ENCODE assay signal across 8 cellular contexts in genomic region chr11:65442952-65443351, GRCh38. TPM values are rescaled to one million over a fixed set of nuclear protein-coding genes. Genes with fewer than 3 reads are reported as not detected.
DNase-seq lines count a peak whose midpoint lies in the region; ATAC-seq and TF ChIP-seq lines count a peak whose summit lies in the region.

No MANE protein-coding gene starts in this region.

- no peak overlapping the region for H3K9ac ChIP-seq in MM.1S (ENCODE audit: low read length)

- POLR2A ChIA-PET in CD4-positive, alpha-beta memory T cell (lab: Charles Lee; ENCODE audit: partially characterized antibody): interaction anchor here (0.6 to 11.6 kb wide), 5 partner anchors 16 to 68 kb away, joined by 3 to 224 read pairs (median 4); partner anchors contain the start of genes MALAT1 and NEAT1

- intact Hi-C loops in CD4-positive, alpha-beta memory T cell (cut with micrococcal nuclease): no loop called here

- H4K20me1 ChIP-seq in MM.1S (ENCODE audit: insufficient read depth, low read length): peaks cover 10% of the 10 kb centered on the region

- no peak overlapping the region for H3K27ac ChIP-seq in CD4-positive, alpha-beta memory T cell (ENCODE audit: low read depth, low read length)
- H3K27ac ChIP-seq in MM.1S (ENCODE audit: low read length): peak overlapping the region; percentile 31; the same call in 1 of the 2 replicates

- H2AFZ ChIP-seq in MM.1S (ENCODE audit: low read length): no peak overlapping the region

- peaks cover 0 to 4% (median 0%) of the 10 kb centered on the region in 8 donors for H3K9me3 Mint-ChIP-seq in CD4-positive, alpha-beta memory T cell
- H3K9me3 Mint-ChIP-seq in chondrocyte (ENCODE audit: low read depth) (no peaks in the 10 kb centered on the region), nephron progenitor cell (peaks cover 3% of the 10 kb centered on the region)

- CTCF ChIA-PET in CD4-positive, alpha-beta memory T cell (lab: Charles Lee; ENCODE audit: partially characterized antibody): no interaction called here

- no peak for ATAC-seq in HG03025 (IDR thresholded peaks at IDR 0.05; ENCODE audit: low FRiP score, unreplicated experiment)
- no peak for ATAC-seq in HG02981 (IDR thresholded peaks at IDR 0.05; ENCODE audit: unreplicated experiment)

- H3F3A ChIP-seq in MM.1S (ENCODE audit: insufficient read depth, low read length): peaks cover 89% of the 10 kb centered on the region

- H3K4me3 Mint-ChIP-seq in CD4-positive, alpha-beta memory T cell: peak overlapping the region in 3 of 8 donors; percentile 22 to 55 (median 34)
- no peak overlapping the region for H3K4me3 Mint-ChIP-seq in chondrocyte (ENCODE audit: unreplicated experiment)
- peak overlapping the region; percentile 28 for H3K4me3 Mint-ChIP-seq in nephron progenitor cell

- no peaks in the 10 kb centered on the region for H3K27me3 Mint-ChIP-seq in CD4-positive, alpha-beta memory T cell
- H3K27me3 Mint-ChIP-seq in chondrocyte (ENCODE audit: low read depth) (no peaks in the 10 kb centered on the region), nephron progenitor cell (ENCODE audit: low read depth, poor library complexity) (no peaks in the 10 kb centered on the region)

- DNase-seq in CD4-positive, alpha-beta memory T cell: no peak
- DNase-seq in MM.1S: no peak
- DNase-seq in chondrocyte (ENCODE audit: low spot score): no peak
- no peak for DNase-seq in nephron progenitor cell
- DNase-seq in HuH-7.5 (ENCODE audit: low spot score): no peak
- no peak for DNase-seq in effector CD8-positive, alpha-beta T cell (lab: John Stamatoyannopoulos, UW)

- TF ChIP-seq CTCF in MM.1S (IDR thresholded peaks at IDR 0.05; ENCODE audit: low read length): no peak
- no peak for TF ChIP-seq CTCF in chondrocyte (IDR thresholded peaks at IDR 0.05)
- TF ChIP-seq CTCF in nephron progenitor cell (IDR thresholded peaks at IDR 0.05): no peak

- no peak overlapping the region for H3K4me2 ChIP-seq in MM.1S (ENCODE audit: low read depth, low read length)

- H3K79me2 ChIP-seq in MM.1S (ENCODE audit: low read length): peaks cover 27% of the 10 kb centered on the region

- H3K4me1 ChIP-seq in CD4-positive, alpha-beta memory T cell (ENCODE audit: insufficient read depth, low read length): peaks cover 42% of the 10 kb centered on the region
- H3K4me1 ChIP-seq in MM.1S (ENCODE audit: low read length): peaks cover 46% of the 10 kb centered on the region

- peak overlapping the region; percentile 64 to 85 (median 71) for H3K27ac Mint-ChIP-seq in CD4-positive, alpha-beta memory T cell
- peak overlapping the region; percentile 80 for H3K27ac Mint-ChIP-seq in chondrocyte (ENCODE audit: unreplicated experiment)
- H3K27ac Mint-ChIP-seq in nephron progenitor cell: peak overlapping the region; percentile 98

- no peaks in the 10 kb centered on the region for H3K9me3 ChIP-seq in CD4-positive, alpha-beta memory T cell (ENCODE audit: control insufficient read depth in 1 of 2, low read length in 2 of 2)
- H3K9me3 ChIP-seq in MM.1S (replicated peaks; ENCODE audit: insufficient read depth, low read length): no peaks in the 10 kb centered on the region

- peaks cover 41% of the 10 kb centered on the region for H3K36me3 ChIP-seq in CD4-positive, alpha-beta memory T cell (ENCODE audit: insufficient read depth, low read length)
- no peaks in the 10 kb centered on the region for H3K36me3 ChIP-seq in MM.1S (replicated peaks; ENCODE audit: insufficient read depth, low read length)

- peaks cover 26 to 62% (median 45%) of the 10 kb centered on the region in 4 donors for H3K4me1 Mint-ChIP-seq in CD4-positive, alpha-beta memory T cell
- H3K4me1 Mint-ChIP-seq in chondrocyte (ENCODE audit: low read depth) (peaks cover 81% of the 10 kb centered on the region), nephron progenitor cell (peaks cover 58% of the 10 kb centered on the region)

- no peak overlapping the region for H3K4me3 ChIP-seq in CD4-positive, alpha-beta memory T cell (ENCODE audit: low read length in 2 of 2)
- no peak overlapping the region for H3K4me3 ChIP-seq in MM.1S (ENCODE audit: low read length)

- no peaks in the 10 kb centered on the region for H3K27me3 ChIP-seq in CD4-positive, alpha-beta memory T cell (ENCODE audit: insufficient read depth, low read length)
- no peaks in the 10 kb centered on the region for H3K27me3 ChIP-seq in MM.1S (replicated peaks; ENCODE audit: insufficient read depth, low read length)

- peaks cover 29 to 47% of the 10 kb centered on the region in 2 donors for H3K36me3 Mint-ChIP-seq in CD4-positive, alpha-beta memory T cell
- H3K36me3 Mint-ChIP-seq in chondrocyte (ENCODE audit: low read depth) (peaks cover 36% of the 10 kb centered on the region), nephron progenitor cell (ENCODE audit: low read depth) (peaks cover 49% of the 10 kb centered on the region)

- H3K9me2 ChIP-seq in MM.1S (replicated peaks; ENCODE audit: insufficient read depth, low read length): no peaks in the 10 kb centered on the region

RNA-seq across cellular contexts. Expression of gene NEAT1, which starts 20.4 kb away (rescaled TPM):
- 100 to 1,000 TPM; 685 to 687 TPM for total RNA-seq in CD4-positive, alpha-beta memory T cell
- 1 to 10 TPM; 2.3 to 4.0 TPM for polyA plus RNA-seq in CD4-positive, alpha-beta memory T cell
- total RNA-seq in chondrocyte: 333 to 440 TPM (median 377 TPM) in 3 replicates

RNA-seq across cellular contexts. Expression of gene MALAT1, which starts 55.9 kb away (rescaled TPM):
- total RNA-seq in CD4-positive, alpha-beta memory T cell: over 10,000 TPM; 29,058 to 29,932 TPM
- polyA plus RNA-seq in CD4-positive, alpha-beta memory T cell: 1,000 to 10,000 TPM; 2,969 to 3,488 TPM
- 11,810 to 14,376 TPM (median 12,130 TPM) in 3 replicates for total RNA-seq in chondrocyte

RNA-seq across cellular contexts. Expression of gene FRMD8, which starts 56.5 kb away (rescaled TPM):
- 10 to 100 TPM; 69.1 to 71.2 TPM for total RNA-seq in CD4-positive, alpha-beta memory T cell
- polyA plus RNA-seq in CD4-positive, alpha-beta memory T cell: 10 to 100 TPM; 44.1 to 55.6 TPM
- 43.6 to 49.6 TPM (median 45.5 TPM) in 3 replicates for total RNA-seq in chondrocyte
